Comparison of ENCODE assay signal across 8 cellular contexts in the genomic region with DNA sequence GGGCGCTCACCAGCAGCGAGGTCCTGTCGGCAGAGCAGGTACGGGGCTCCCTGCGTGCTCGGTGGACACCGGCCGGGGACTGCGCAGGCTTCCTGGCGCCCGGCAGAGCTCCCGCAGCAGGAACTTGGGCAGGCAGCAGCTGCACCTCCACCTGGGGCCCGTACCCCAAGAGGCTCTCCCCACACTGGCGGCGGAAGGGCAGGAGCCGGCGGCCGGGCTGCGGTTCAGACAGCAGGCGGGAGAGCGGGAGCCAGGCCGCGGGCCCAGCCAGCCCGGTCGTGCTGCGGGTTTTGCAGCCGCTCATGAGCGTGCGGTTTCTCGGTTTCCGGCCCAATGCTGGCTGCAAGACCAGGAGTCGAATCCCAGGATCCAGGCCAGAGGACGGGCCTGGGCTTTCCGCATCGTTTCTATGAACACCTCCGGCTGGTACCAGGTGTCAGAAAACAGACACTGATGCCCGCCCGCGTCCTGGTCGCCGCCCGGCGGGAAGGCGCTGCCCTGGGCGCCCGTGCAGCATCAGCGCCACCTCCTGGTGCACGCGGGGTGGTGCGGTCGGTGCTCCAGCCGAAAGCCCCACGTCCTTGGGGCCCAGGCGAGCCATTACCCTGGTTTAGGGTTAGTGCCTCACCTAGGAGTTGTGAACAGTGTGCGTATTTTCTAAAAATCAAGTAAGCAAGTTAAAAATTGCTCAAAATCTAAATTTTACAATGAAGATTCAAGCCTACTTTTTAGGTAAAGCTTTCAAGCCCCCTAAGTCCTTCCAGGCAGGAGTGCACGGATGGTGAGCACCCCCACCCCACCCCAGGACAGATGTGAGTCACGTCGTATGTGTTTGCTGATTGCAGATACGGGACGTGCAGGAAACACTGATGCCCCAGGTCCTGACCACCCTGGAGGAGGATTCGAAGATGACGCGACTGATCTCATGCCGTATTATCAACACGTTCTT. TPM values are rescaled to one million over a fixed set of nuclear protein-coding genes. Genes with fewer than 3 reads are reported as not detected.
A peak's percentile ranks its signal among the peaks of the same experiment; 100 is the strongest.
DNase-seq lines count a peak whose midpoint lies in the region; ATAC-seq and TF ChIP-seq lines count a peak whose summit lies in the region.

No MANE protein-coding gene starts in this region.

- ATAC-seq in HG03439 (IDR thresholded peaks at IDR 0.05; ENCODE audit: unreplicated experiment) = peak; percentile 66
- peak; percentile 69 to 71 for ATAC-seq in activated CD4-positive, CD25-positive, alpha-beta regulatory T cell treated with anti-CD3 and anti-CD28 coated beads, Interleukin-2, amount 50 U/mL, for 24 hours
- ATAC-seq in lower lobe of right lung = peak; percentile 72 to 77

- H3K36me3 ChIP-seq in lower lobe of right lung = peaks cover 59% of the 10 kb centered on the region

- H3K4me3 ChIP-seq in cardiac fibroblast (replicated peaks in 1 of 2; ENCODE audit: low read depth in 2 of 2, low read length in 2 of 2) (no peak overlapping the region), lower lobe of right lung (no peak overlapping the region)

- H3K27ac ChIP-seq in lower lobe of right lung = no peak overlapping the region

- peaks cover 25% of the 10 kb centered on the region for H3K4me1 ChIP-seq in lower lobe of right lung

- intact Hi-C loops in lower lobe of right lung (cut with DNase I) = no loop called here

- no peaks in the 10 kb centered on the region for H3K27me3 ChIP-seq in lower lobe of right lung (ENCODE audit: low read depth)

- DNase-seq in C1 segment of cervical spinal cord (lab: John Stamatoyannopoulos, UW) (peak in 8 of 14 donors; percentile 9 to 79 (median 14)), cardiac fibroblast (ENCODE audit: low read depth in 2 of 2) (peak; percentile 47 to 49), lower lobe of right lung (no peak), NCI-H146 (lab: John Stamatoyannopoulos, UW) (no peak), SKM-1 treated with dmso at 0.1 percent for 144 hours (lab: John Stamatoyannopoulos, UW; ENCODE audit: unreplicated experiment) (no peak)
- DNase-seq in stimulated activated CD8-positive, alpha-beta memory T cell treated with anti-CD3 and anti-CD28 coated beads, Interleukin-2, amount 100 ng/mL, for 1 hour (ENCODE audit: low read depth in 2 of 2) = peak; percentile 34 to 37

- TF ChIP-seq CTCF in cardiac fibroblast (IDR thresholded peaks at IDR 0.05; ENCODE audit: low read depth, low read length) (peak; percentile 69), lower lobe of right lung (IDR thresholded peaks at IDR 0.05) (peak; percentile 92)

- no peaks in the 10 kb centered on the region for H3K9me3 ChIP-seq in lower lobe of right lung

RNA-seq across cellular contexts. Expression of a gene that starts 47.4 kb away (rescaled TPM):
- total RNA-seq in lower lobe of right lung = 16.8 TPM

RNA-seq across cellular contexts. Expression of a gene that starts 47.9 kb away (rescaled TPM):
- 22.4 TPM for total RNA-seq in lower lobe of right lung

RNA-seq across cellular contexts. Expression of a gene that starts 57.8 kb away (rescaled TPM):
- 111 TPM for total RNA-seq in lower lobe of right lung

Comparison
In these comparisons a context has a peak if more than half of its experiments do, and no peak if none do; other contexts are left out.
1. DNase-seq: peak in C1 segment of cervical spinal cord (8 of 14), cardiac fibroblast (2 of 2) and stimulated activated CD8-positive, alpha-beta memory T cell treated with anti-CD3 and anti-CD28 coated beads, Interleukin-2, amount 100 ng/mL, for 1 hour (2 of 2); none in lower lobe of right lung (single experiment), NCI-H146 (single experiment) and SKM-1 treated with dmso at 0.1 percent for 144 hours (single experiment).
2. Peak in every context shown above with its lines, with median percentiles within 50 percentile points of each other: ATAC-seq.